In genomic region chr2:157257312-157258252, GRCh38 we compare ENCODE assay signal across 1 cellular context.
TF ChIP-seq lines count a peak whose summit lies in the region.

GALNT5 (plus strand) TSS chr2:157257705; CDS start chr2:157258083, 378 bp downstream.

TF ChIP-seq in K562, 482 proteins besides CTCF, POLR2A, EP300 and RAD21 (continued from another document and continues in another):
- TF ChIP-seq ZBTB5 (IDR thresholded peaks at IDR 0.05) (no peak), ZNF174 (CRISPR knock-in tag; IDR thresholded peaks at IDR 0.05) (no peak), MLLT1 (IDR thresholded peaks at IDR 0.05) (peak; percentile 72 to 75; a peak in 2 of 4 replicates), NFYB (IDR thresholded peaks at IDR 0.05; ENCODE audit: extremely low read depth, insufficient read length) (no peak), ZFP91 (CRISPR knock-in tag; IDR thresholded peaks at IDR 0.05) (peak; percentile 23; the same call in 1 of the 2 replicates), TCF3 (CRISPR knock-in tag; IDR thresholded peaks at IDR 0.05) (peak; percentile 62), HLTF (IDR thresholded peaks at IDR 0.05) (no peak), ZNF707 (CRISPR knock-in tag; conservative IDR thresholded peaks at IDR 0.05) (no peak), SNRNP70 (optimal IDR thresholded peaks at IDR 0.05; ENCODE audit: low read depth, low read length) (no peak), NCOA1 (IDR thresholded peaks at IDR 0.05; ENCODE audit: low read depth) (no peak), ZNF408 (CRISPR knock-in tag; IDR thresholded peaks at IDR 0.05; ENCODE audit: low read depth) (no peak), CREB3 (tag; conservative IDR thresholded peaks at IDR 0.05; ENCODE audit: low read depth) (no peak), PTTG1 (tag; IDR thresholded peaks at IDR 0.05; ENCODE audit: low read depth) (no peak), HMGN3 (IDR thresholded peaks at IDR 0.05; ENCODE audit: borderline replicate concordance, extremely low read depth, insufficient read length, low read depth, low read length) (peak; percentile 24), ARID4B (CRISPR knock-in tag; IDR thresholded peaks at IDR 0.05) (no peak), POLR2AphosphoS5 (IDR thresholded peaks at IDR 0.05; ENCODE audit: control insufficient read depth, insufficient read depth, low read depth, low read length) (peak; percentile 84), RFX5 (IDR thresholded peaks at IDR 0.05; ENCODE audit: low read depth, low read length) (no peak), HBP1 (CRISPR knock-in tag; IDR thresholded peaks at IDR 0.05) (0 out of 2 replicates have a peak, but pooled peaks have one; percentile 38), E2F6 (IDR thresholded peaks at IDR 0.05; ENCODE audit: borderline replicate concordance in 1 of 2, extremely low read depth in 1 of 2, insufficient read depth in 1 of 2, insufficient read length in 1 of 2, low read depth in 1 of 2, low read length in 1 of 2, poor library complexity in 1 of 2, severe bottlenecking in 1 of 2) (peak in 1 of 2 experiments; percentile 27), FOXP1 (CRISPR knock-in tag; IDR thresholded peaks at IDR 0.05) (0 out of 2 replicates have a peak, but pooled peaks have one; percentile 14), TEAD4 (IDR thresholded peaks at IDR 0.05; ENCODE audit: low read length) (peak; percentile 43), TEAD4 (CRISPR knock-in tag; IDR thresholded peaks at IDR 0.05; ENCODE audit: borderline replicate concordance) (no peak), NFIX (CRISPR knock-in tag; IDR thresholded peaks at IDR 0.05; ENCODE audit: low read depth) (no peak), CXXC5 (CRISPR knock-in tag; IDR thresholded peaks at IDR 0.05) (peak; percentile 40; the same call in 1 of the 2 replicates), ZNF124 (CRISPR knock-in tag; IDR thresholded peaks at IDR 0.05) (no peak), CBX2 (IDR thresholded peaks at IDR 0.05; ENCODE audit: insufficient read depth, low read length, poor library complexity, severe bottlenecking) (no peak), PHF8 (IDR thresholded peaks at IDR 0.05; ENCODE audit: borderline replicate concordance, low read length) (peak; percentile 57; the same call in 1 of the 2 replicates), JUNB (CRISPR knock-in tag; conservative IDR thresholded peaks at IDR 0.05) (no peak), UBTF (IDR thresholded peaks at IDR 0.05; ENCODE audit: borderline replicate concordance in 1 of 2, low read depth in 2 of 2, low read length in 2 of 2) (peak in 1 of 2 experiments; percentile 72; a peak in 3 of 4 replicates), ZBTB1 (CRISPR knock-in tag; IDR thresholded peaks at IDR 0.05; ENCODE audit: borderline replicate concordance, low read depth) (no peak), TCFL5 (CRISPR knock-in tag; conservative IDR thresholded peaks at IDR 0.05) (no peak), SIX5 (IDR thresholded peaks at IDR 0.05; ENCODE audit: borderline replicate concordance in 1 of 2, insufficient read depth in 1 of 2, low read depth in 1 of 2, low read length in 2 of 2) (no peak), HDAC3 (IDR thresholded peaks at IDR 0.05; ENCODE audit: borderline replicate concordance, partially characterized antibody) (no peak), ZNF277 (CRISPR knock-in tag; IDR thresholded peaks at IDR 0.05; ENCODE audit: borderline replicate concordance) (no peak), FOXK2 (conservative IDR thresholded peaks at IDR 0.05 in 1 of 2, IDR thresholded peaks at IDR 0.05 in 1 of 2; ENCODE audit: low read depth in 2 of 2) (peak; percentile 55 to 58; a peak in 2 of 4 replicates), ILF3 (IDR thresholded peaks at IDR 0.05; ENCODE audit: borderline replicate concordance) (no peak), ZBTB2 (IDR thresholded peaks at IDR 0.05) (peak; percentile 42; the same call in 1 of the 2 replicates)
